Comparison of ENCODE assay signal across 8 cellular contexts in genomic region chr22:22431271-22432220, GRCh38.
A peak's percentile ranks its signal among the peaks of the same experiment; 100 is the strongest.
DNase-seq lines count a peak whose midpoint lies in the region; ATAC-seq, FAIRE-seq and TF ChIP-seq lines count a peak whose summit lies in the region.

No MANE protein-coding gene starts in this region.

- H3K9me3 ChIP-seq in left ventricle myocardium inferior (replicated peaks) (peaks cover 14% of the 10 kb centered on the region), small intestine (ENCODE audit: control insufficient read depth, low read depth) (no peaks in the 10 kb centered on the region)

- in situ Hi-C loops in SK-MEL-5 (cut with HindIII; ENCODE audit: low pct_unique_long_range_greater_than_20kb, low sequenced_read_pairs): no loop called here

- ATAC-seq in HG02678 (IDR thresholded peaks at IDR 0.05; ENCODE audit: unreplicated experiment): no peak
- ATAC-seq in HG02884 (IDR thresholded peaks at IDR 0.05; ENCODE audit: unreplicated experiment): no peak

- no peaks in the 10 kb centered on the region for H3K4me1 ChIP-seq in left ventricle myocardium inferior
- no peaks in the 10 kb centered on the region for H3K4me1 ChIP-seq in small intestine (ENCODE audit: control insufficient read depth in 2 of 2, insufficient read depth in 1 of 2, low read depth in 1 of 2, low read length in 1 of 2)

- CTCF ChIA-PET in GM10248 (lab: Yijun Ruan, JAX): interaction anchor here (0.6 to 3.6 kb wide), 23 partner anchors 8 to 338 kb away, joined by 3 to 34 read pairs (median 4); partner anchors contain the start of gene ZNF280B

- FAIRE-seq in small intestine (lab: Jason Lieb, UNC): no peak

- TF ChIP-seq CTCF in GM10248 (IDR thresholded peaks at IDR 0.05; ENCODE audit: control extremely low read depth, extremely low read depth, low read depth, missing control alignments): peak; percentile 52
- TF ChIP-seq CTCF in left ventricle myocardium inferior (IDR thresholded peaks at IDR 0.05; ENCODE audit: borderline replicate concordance): peak; percentile 66

- H3K27ac ChIP-seq in left ventricle myocardium inferior (replicated peaks) (no peak overlapping the region), small intestine (ENCODE audit: low read depth in 1 of 2, low read length in 1 of 2) (no peak overlapping the region)

- intact Hi-C loops in left ventricle myocardium inferior (cut with micrococcal nuclease): no loop called here

- H3K27me3 ChIP-seq in left ventricle myocardium inferior (ENCODE audit: low read depth) (peaks cover 64% of the 10 kb centered on the region), small intestine (ENCODE audit: control insufficient read depth in 2 of 2, insufficient read depth in 2 of 2, low read length in 2 of 2) (no peaks in the 10 kb centered on the region)

- H3K36me3 ChIP-seq in left ventricle myocardium inferior (no peaks in the 10 kb centered on the region), small intestine (ENCODE audit: control insufficient read depth in 2 of 2, insufficient read depth in 2 of 2, low read length in 2 of 2) (no peaks in the 10 kb centered on the region)

- H3K4me3 ChIP-seq in Jurkat, Clone E6-1 (ENCODE audit: low read length): no peak overlapping the region
- H3K4me3 ChIP-seq in left ventricle myocardium inferior (no peak overlapping the region), small intestine (ENCODE audit: low read depth in 1 of 2, low read length in 2 of 2) (no peak overlapping the region)

- POLR2A ChIA-PET in GM10248 (lab: Yijun Ruan, JAX): no interaction called here

- DNase-seq in GM10248 (ENCODE audit: extremely low spot score) (peak; percentile 84), SK-MEL-5 (ENCODE audit: low read depth, low spot score) (peak; percentile 82), left ventricle myocardium inferior (peak; percentile 30), small intestine (peak; percentile 55)
- peak; percentile 34 for DNase-seq in Jurkat, Clone E6-1 (ENCODE audit: low read depth, low spot score)
- DNase-seq in activated naive CD4-positive, alpha-beta T cell treated with anti-CD3 and anti-CD28 coated beads, Interleukin-2, amount 50 U/mL, for 16 hours: peak; percentile 54

- 25 to 49% (median 43%) methylated on average over 6 to 7 of the region's 7 CpGs for WGBS in small intestine, 3 donors

Comparison
In these comparisons a context has a peak if more than half of its experiments do, and no peak if none do; other contexts are left out.
1. DNase-seq: peak in every context shown above with its lines; median percentile 84 in GM10248; 82 in SK-MEL-5; 55 in small intestine; 54 in activated naive CD4-positive, alpha-beta T cell treated with anti-CD3 and anti-CD28 coated beads, Interleukin-2, amount 50 U/mL, for 16 hours; 34 in Jurkat, Clone E6-1; 30 in left ventricle myocardium inferior.